ENCODE assay signal across 17 cellular contexts in the genomic region with DNA sequence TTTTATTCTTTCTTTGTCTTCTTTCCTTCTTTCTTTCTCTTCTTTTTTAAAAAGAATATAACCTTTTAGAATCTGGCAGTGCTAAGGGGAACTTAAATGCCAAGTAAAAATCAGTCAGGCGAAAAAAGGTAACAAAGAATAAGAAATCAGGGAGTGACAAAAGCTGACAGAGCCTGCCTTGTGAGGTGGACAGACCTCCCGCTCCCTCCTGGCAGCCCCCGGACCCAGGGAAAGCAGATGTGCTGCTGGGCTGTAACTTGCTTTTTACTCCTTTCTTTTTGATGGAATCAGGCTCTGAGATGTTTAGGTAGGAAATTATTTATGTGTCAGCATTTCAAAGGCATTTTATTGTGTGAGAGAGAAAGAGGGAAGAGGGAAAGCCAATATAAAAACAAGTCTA.
"Had no signal": no experiment of that assay in that cellular context is flagged by ENCODE, and none has a peak within 500 bp of the region (broad histone marks: within the 10 kb centered on the region; RNA-seq: fewer than 3 reads in every experiment).

No MANE protein-coding gene starts in this region.

- ATAC-seq: left lung, right cardiac atrium had no signal

- H3K9me3 ChIP-seq: esophagus squamous epithelium, left lung, tibial artery had no signal

- H3K27ac Mint-ChIP-seq: activated B cell treated with CpG ODN at 0.5 μM for 24 hours; activated CD4-positive, alpha-beta T cell treated with anti-CD3 and anti-CD28 coated beads, Interleukin-2, amount 10 ng/mL, durations not matched to agents 7 days and 5 days; activated naive CD4-positive, alpha-beta T cell treated with anti-CD3 and anti-CD28 coated beads for 36 hours; progenitor cell of endocrine pancreas had no signal

- H3K4me3 ChIP-seq: dorsolateral prefrontal cortex, esophagus squamous epithelium, left lung, tibial artery had no signal

- FAIRE-seq: islet of Langerhans, small intestine, TTC549 had no signal

- H3K27me3 ChIP-seq: dorsolateral prefrontal cortex, left lung, tibial artery had no signal

- H3K4me1 ChIP-seq: left lung, tibial artery had no signal

- H3K4me3 Mint-ChIP-seq: activated B cell treated with CpG ODN at 0.5 μM for 24 hours; activated CD4-positive, alpha-beta T cell treated with anti-CD3 and anti-CD28 coated beads, Interleukin-2, amount 10 ng/mL, durations not matched to agents 7 days and 5 days; activated naive CD4-positive, alpha-beta T cell treated with anti-CD3 and anti-CD28 coated beads for 36 hours had no signal

- H3K27ac ChIP-seq: esophagus squamous epithelium, left lung, tibial artery had no signal

- DNase-seq: activated B cell treated with CpG ODN at 0.5 μM for 24 hours; activated CD4-positive, alpha-beta T cell treated with anti-CD3 and anti-CD28 coated beads, Interleukin-2, amount 10 ng/mL, durations not matched to agents 7 days and 5 days; activated naive CD4-positive, alpha-beta T cell treated with anti-CD3 and anti-CD28 coated beads for 36 hours; amygdala; dorsolateral prefrontal cortex; esophagus squamous epithelium; foreskin fibroblast; left lung; nucleus accumbens; right cardiac atrium; SHP77 treated with DMSO at 0.1 percent for 48 hours; small intestine; T-helper 2 cell; tibial artery had no signal

- H3K9me3 Mint-ChIP-seq: activated B cell treated with CpG ODN at 0.5 μM for 24 hours; activated CD4-positive, alpha-beta T cell treated with anti-CD3 and anti-CD28 coated beads, Interleukin-2, amount 10 ng/mL, durations not matched to agents 7 days and 5 days; activated naive CD4-positive, alpha-beta T cell treated with anti-CD3 and anti-CD28 coated beads for 36 hours had no signal

- H3K4me1 Mint-ChIP-seq: activated B cell treated with CpG ODN at 0.5 μM for 24 hours had no signal

- H3K27me3 Mint-ChIP-seq: activated B cell treated with CpG ODN at 0.5 μM for 24 hours; activated CD4-positive, alpha-beta T cell treated with anti-CD3 and anti-CD28 coated beads, Interleukin-2, amount 10 ng/mL, durations not matched to agents 7 days and 5 days; progenitor cell of endocrine pancreas had no signal
